In the genomic region with DNA sequence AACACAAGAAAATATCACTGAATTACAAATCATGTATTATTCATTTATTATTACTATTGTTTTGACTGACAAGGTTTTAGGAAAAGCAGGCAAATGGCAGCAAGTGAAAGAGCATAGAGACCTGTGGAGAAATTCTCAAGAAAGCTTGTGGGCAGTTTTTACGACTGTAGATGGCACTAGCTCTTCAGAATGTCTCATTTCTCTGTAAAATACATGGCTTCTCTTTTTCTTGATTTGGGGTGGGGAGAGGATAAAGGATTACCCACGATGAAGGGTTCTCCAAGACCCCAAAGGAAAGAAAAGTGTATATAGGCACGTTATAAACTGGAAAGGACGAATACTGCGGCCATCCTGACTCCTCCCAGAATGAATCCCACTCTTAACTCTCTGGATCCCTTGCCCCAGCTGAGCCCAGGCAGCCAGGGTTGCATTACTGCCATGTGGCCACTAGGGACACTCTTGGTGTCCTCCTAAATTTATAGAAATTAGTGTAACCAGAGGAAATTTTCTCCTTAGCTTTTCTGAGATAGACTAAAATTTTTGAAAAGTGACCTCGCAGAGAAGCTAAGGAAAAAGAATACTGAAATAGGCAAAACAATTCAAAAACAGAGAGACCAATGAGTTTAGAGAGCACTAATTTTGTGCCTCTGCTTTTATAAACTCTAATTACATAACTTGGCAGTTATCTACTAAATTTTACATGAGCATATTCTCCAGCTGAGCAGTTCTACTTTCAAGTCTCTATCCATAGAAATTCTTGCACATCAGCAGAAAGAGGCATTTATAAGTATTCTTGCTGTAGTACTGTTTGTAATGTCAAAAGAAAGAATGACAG, we compare ENCODE assay signal across 8 cellular contexts. TPM values are rescaled to one million over a fixed set of nuclear protein-coding genes. Genes with fewer than 3 reads are reported as not detected.
DNase-seq lines count a peak whose midpoint lies in the region; ATAC-seq and TF ChIP-seq lines count a peak whose summit lies in the region.

No MANE protein-coding gene starts in this region.

- H3K36me3 ChIP-seq in Karpas-422 (ENCODE audit: insufficient read depth, low read length): no peaks in the 10 kb centered on the region
- no peaks in the 10 kb centered on the region for H3K36me3 ChIP-seq in psoas muscle (ENCODE audit: insufficient read depth in 1 of 2, low read depth in 1 of 2)

- no peaks in the 10 kb centered on the region for H3K36me3 Mint-ChIP-seq in activated naive CD4-positive, alpha-beta T cell treated with anti-CD3 and anti-CD28 coated beads for 36 hours (ENCODE audit: low read depth)
- no peaks in the 10 kb centered on the region for H3K36me3 Mint-ChIP-seq in stimulated activated memory B cell treated with anti-CD40 and anti-IgM and Interleukin-4, amounts not matched to agents 10 μg/mL and 1 μg/mL and 100 μg/mL, for 72 hours

- DNase-seq in AG10803 (ENCODE audit: low read depth): peak; percentile 3
- DNase-seq in Karpas-422: peak; percentile 67
- DNase-seq in activated naive CD4-positive, alpha-beta T cell treated with anti-CD3 and anti-CD28 coated beads for 36 hours: peak; percentile 20
- peak; percentile 56 for DNase-seq in left cardiac atrium
- peak; percentile 29 to 57 for DNase-seq in psoas muscle
- no peak for DNase-seq in stimulated activated naive CD4-positive, alpha-beta T cell treated with Interleukin-2 at 50 U/mL for 16 hours (lab: John Stamatoyannopoulos, UW)

- WGBS in psoas muscle, 3 donors: 0 to 6% (median 0%) methylated on average over 6 of the region's 6 CpGs

- no peak overlapping the region for H2AFZ ChIP-seq in Karpas-422 (ENCODE audit: low read length)

- no peaks in the 10 kb centered on the region for H3K9me3 Mint-ChIP-seq in activated naive CD4-positive, alpha-beta T cell treated with anti-CD3 and anti-CD28 coated beads for 36 hours
- no peaks in the 10 kb centered on the region for H3K9me3 Mint-ChIP-seq in stimulated activated memory B cell treated with anti-CD40 and anti-IgM and Interleukin-4, amounts not matched to agents 10 μg/mL and 1 μg/mL and 100 μg/mL, for 72 hours

- no peaks in the 10 kb centered on the region for H3K9me2 ChIP-seq in Karpas-422 (replicated peaks; ENCODE audit: insufficient read depth, low read length)

- H3K9me3 ChIP-seq in Karpas-422 (ENCODE audit: low read length): no peaks in the 10 kb centered on the region
- H3K9me3 ChIP-seq in psoas muscle: no peaks in the 10 kb centered on the region

- no peak overlapping the region for H3K27ac Mint-ChIP-seq in activated naive CD4-positive, alpha-beta T cell treated with anti-CD3 and anti-CD28 coated beads for 36 hours
- H3K27ac Mint-ChIP-seq in stimulated activated memory B cell treated with anti-CD40 and anti-IgM and Interleukin-4, amounts not matched to agents 10 μg/mL and 1 μg/mL and 100 μg/mL, for 72 hours: no peak overlapping the region

- H3K9ac ChIP-seq in Karpas-422 (ENCODE audit: low read length): no peak overlapping the region

- peaks cover 5% of the 10 kb centered on the region for H3K27me3 Mint-ChIP-seq in activated naive CD4-positive, alpha-beta T cell treated with anti-CD3 and anti-CD28 coated beads for 36 hours (ENCODE audit: low read depth)
- peaks cover 13% of the 10 kb centered on the region for H3K27me3 Mint-ChIP-seq in stimulated activated memory B cell treated with anti-CD40 and anti-IgM and Interleukin-4, amounts not matched to agents 10 μg/mL and 1 μg/mL and 100 μg/mL, for 72 hours

- H3K27me3 ChIP-seq in Karpas-422 (ENCODE audit: low read length): no peaks in the 10 kb centered on the region
- H3K27me3 ChIP-seq in psoas muscle (ENCODE audit: insufficient read depth in 3 of 3, low read length in 2 of 3): peaks cover 0 to 12% (median 0%) of the 10 kb centered on the region in 3 donors

- H3K4me1 ChIP-seq in Karpas-422 (ENCODE audit: low read length) (no peaks in the 10 kb centered on the region), psoas muscle (no peaks in the 10 kb centered on the region)

- CTCF ChIA-PET in activated naive CD4-positive, alpha-beta T cell treated with anti-CD3 and anti-CD28 coated beads for 36 hours (lab: Charles Lee): interaction anchor here (0.9 to 1.6 kb wide), 5 partner anchors 10 to 28 kb away, joined by 3 to 5 read pairs (median 3); no protein-coding TSS in a partner anchor

- H3K27ac ChIP-seq in Karpas-422 (ENCODE audit: low read length): no peak overlapping the region
- no peak overlapping the region for H3K27ac ChIP-seq in psoas muscle

- intact Hi-C loops in activated naive CD4-positive, alpha-beta T cell treated with anti-CD3 and anti-CD28 coated beads for 36 hours (cut with micrococcal nuclease): loop anchor here (10.0 kb wide), 1 partner anchor 187 kb away; the partner anchor contains the start of gene TSPAN6
- intact Hi-C loops in left cardiac atrium (cut with DNase I) (no loop called here), psoas muscle (cut with DNase I) (no loop called here)

- TF ChIP-seq CTCF in AG10803 (conservative IDR thresholded peaks at IDR 0.05; ENCODE audit: low read length) (peak; percentile 71), GM12875 (IDR thresholded peaks at IDR 0.05; ENCODE audit: borderline replicate concordance, insufficient read depth, low read depth, low read length) (peak; percentile 83), psoas muscle (IDR thresholded peaks at IDR 0.05) (peak; percentile 72)

- no peak overlapping the region for H3K4me2 ChIP-seq in Karpas-422 (ENCODE audit: low read depth, low read length, poor library complexity, severe bottlenecking)

- no peaks in the 10 kb centered on the region for H3K79me2 ChIP-seq in Karpas-422 (ENCODE audit: low read length)

- H3K4me1 Mint-ChIP-seq in activated naive CD4-positive, alpha-beta T cell treated with anti-CD3 and anti-CD28 coated beads for 36 hours (ENCODE audit: low read depth): no peaks in the 10 kb centered on the region
- H3K4me1 Mint-ChIP-seq in stimulated activated memory B cell treated with anti-CD40 and anti-IgM and Interleukin-4, amounts not matched to agents 10 μg/mL and 1 μg/mL and 100 μg/mL, for 72 hours: no peaks in the 10 kb centered on the region

- ATAC-seq in left cardiac atrium: peak; percentile 61 to 73
- ATAC-seq in psoas muscle: no peak
- ATAC-seq in stimulated activated memory B cell treated with anti-CD40 and anti-IgM and Interleukin-4, amounts not matched to agents 10 μg/mL and 1 μg/mL and 100 μg/mL, for 72 hours: no peak

- no peak overlapping the region for H3K4me3 ChIP-seq in AG10803 (ENCODE audit: low read length)
- no peak overlapping the region for H3K4me3 ChIP-seq in GM12875 (ENCODE audit: low read depth, low read length)
- H3K4me3 ChIP-seq in Karpas-422 (ENCODE audit: low read length): no peak overlapping the region
- H3K4me3 ChIP-seq in psoas muscle: no peak overlapping the region

- H4K20me1 ChIP-seq in Karpas-422 (ENCODE audit: insufficient read depth, low read depth, low read length): no peaks in the 10 kb centered on the region

- H3K4me3 Mint-ChIP-seq in activated naive CD4-positive, alpha-beta T cell treated with anti-CD3 and anti-CD28 coated beads for 36 hours: no peak overlapping the region
- no peak overlapping the region for H3K4me3 Mint-ChIP-seq in stimulated activated memory B cell treated with anti-CD40 and anti-IgM and Interleukin-4, amounts not matched to agents 10 μg/mL and 1 μg/mL and 100 μg/mL, for 72 hours

RNA-seq across cellular contexts. Expression of gene PCDH19, which starts 37.7 kb away (rescaled TPM):
- total RNA-seq in Karpas-422 (2014; rRNA removed; shearing (Covaris generic); ENCODE audit: low replicate concordance): not detected in 2 replicates
- not detected for total RNA-seq in activated naive CD4-positive, alpha-beta T cell treated with anti-CD3 and anti-CD28 coated beads for 36 hours
- 1 to 10 TPM in 1 of 2 donors, under 1 TPM in 1; 0.76 to 1.0 TPM for total RNA-seq in left cardiac atrium
- total RNA-seq in psoas muscle: 1 to 10 TPM in 1 of 4 donors, under 1 TPM in 3; 0.40 to 1.2 (median 0.90) TPM
- polyA plus RNA-seq in psoas muscle: under 1 TPM; 0.13 to 0.23 (median 0.18) TPM

Comparison
In these comparisons a context has a peak if more than half of its experiments do, and no peak if none do; other contexts are left out.
1. ATAC-seq: peak in left cardiac atrium (2 of 2); none in psoas muscle (0 of 4) and stimulated activated memory B cell treated with anti-CD40 and anti-IgM and Interleukin-4, amounts not matched to agents 10 μg/mL and 1 μg/mL and 100 μg/mL, for 72 hours (single experiment).
2. Peak in every context shown above with its lines, with median percentiles within 50 percentile points of each other: CTCF ChIP-seq.